7 cellular contexts compared by ENCODE assay signal in genomic region chr12:47809518-47809917, GRCh38. TPM values are rescaled to one million over a fixed set of nuclear protein-coding genes. Genes with fewer than 3 reads are reported as not detected.
DNase-seq lines count a peak whose midpoint lies in the region; ATAC-seq and TF ChIP-seq lines count a peak whose summit lies in the region.
"Not testable (repeated sequence)": the region's sequence is repeated elsewhere in the genome, so short reads cannot be mapped to it uniquely, and the experiment has no call there.

No MANE protein-coding gene starts in this region.

- H3K4me1 Mint-ChIP-seq in T-cell (peaks cover 94 to 97% (median 96%) of the 10 kb centered on the region in 3 donors), natural killer cell (peaks cover 88 to 95% of the 10 kb centered on the region in 2 donors)
- H3K4me1 Mint-ChIP-seq in activated T-helper 1 cell treated with anti-CD3 and anti-CD28 coated beads, Interleukin-12 subunit alpha, Interleukin-12 subunit beta, Interleukin-2, Interleukin-4 antibody, amounts not matched to agents 30 ng/mL and 10 ng/mL and 1 ng/mL, durations not matched to agents 14 hours and 24 hours and 36 hours (ENCODE audit: low read depth) = peaks cover 96% of the 10 kb centered on the region
- H3K4me1 Mint-ChIP-seq in stimulated activated naive CD8-positive, alpha-beta T cell treated with anti-CD3 and anti-CD28 coated beads, Interleukin-15, amount 100 ng/mL, for 72 hours = peaks cover 96% of the 10 kb centered on the region

- POLR2A ChIA-PET in T-cell (lab: Charles Lee) = interaction anchor here in 1 of 2 donors (1.0 kb wide), 1 partner anchor 23 kb away, joined by 3 read pairs; no protein-coding TSS in a partner anchor

- not testable (repeated sequence) for H3K27me3 ChIP-seq in HL-60 (ENCODE audit: insufficient read depth, poor library complexity, severe bottlenecking); breast epithelium; heart right ventricle

- H3K4me3 Mint-ChIP-seq in T-cell (peak overlapping the region in 2 of 3 donors; percentile 25 to 97), natural killer cell (peak overlapping the region; percentile 37)
- H3K4me3 Mint-ChIP-seq in activated T-helper 1 cell treated with anti-CD3 and anti-CD28 coated beads, Interleukin-12 subunit alpha, Interleukin-12 subunit beta, Interleukin-2, Interleukin-4 antibody, amounts not matched to agents 30 ng/mL and 10 ng/mL and 1 ng/mL, durations not matched to agents 14 hours and 24 hours and 36 hours = peak overlapping the region; percentile 40
- peak overlapping the region; percentile 90 to 95 for H3K4me3 Mint-ChIP-seq in stimulated activated naive CD8-positive, alpha-beta T cell treated with anti-CD3 and anti-CD28 coated beads, Interleukin-15, amount 100 ng/mL, for 72 hours

- H3K4me1 ChIP-seq in breast epithelium = peaks cover 41 to 68% of the 10 kb centered on the region in 2 donors
- H3K4me1 ChIP-seq in heart right ventricle = peaks cover 66 to 100% (median 99%) of the 10 kb centered on the region in 9 donors

- not testable (repeated sequence) for H3K9me3 ChIP-seq in breast epithelium, heart right ventricle

- TF ChIP-seq POLR2A in breast epithelium (IDR thresholded peaks at IDR 0.05) = not testable (repeated sequence)

- H3K27ac Mint-ChIP-seq in T-cell (peak overlapping the region; percentile 90 to 99), natural killer cell (peak overlapping the region; percentile 91 to 92)
- H3K27ac Mint-ChIP-seq in activated T-helper 1 cell treated with anti-CD3 and anti-CD28 coated beads, Interleukin-12 subunit alpha, Interleukin-12 subunit beta, Interleukin-2, Interleukin-4 antibody, amounts not matched to agents 30 ng/mL and 10 ng/mL and 1 ng/mL, durations not matched to agents 14 hours and 24 hours and 36 hours = peak overlapping the region; percentile 98
- H3K27ac Mint-ChIP-seq in stimulated activated naive CD8-positive, alpha-beta T cell treated with anti-CD3 and anti-CD28 coated beads, Interleukin-15, amount 100 ng/mL, for 72 hours = peak overlapping the region; percentile 16 to 32

- 85% methylated on average over 9 of the region's 9 CpGs for WGBS in heart right ventricle, 2 donors

- H3K36me3 ChIP-seq in breast epithelium = not testable (repeated sequence)
- peaks cover 0 to 26% (median 0%) of the 10 kb centered on the region in 9 donors for H3K36me3 ChIP-seq in heart right ventricle

- H3K27me3 Mint-ChIP-seq in T-cell; activated T-helper 1 cell treated with anti-CD3 and anti-CD28 coated beads, Interleukin-12 subunit alpha, Interleukin-12 subunit beta, Interleukin-2, Interleukin-4 antibody, amounts not matched to agents 30 ng/mL and 10 ng/mL and 1 ng/mL, durations not matched to agents 14 hours and 24 hours and 36 hours (ENCODE audit: insufficient read depth); natural killer cell (ENCODE audit: low read depth in 2 of 2); stimulated activated naive CD8-positive, alpha-beta T cell treated with anti-CD3 and anti-CD28 coated beads, Interleukin-15, amount 100 ng/mL, for 72 hours: not testable (repeated sequence)

- H3K9me3 Mint-ChIP-seq in T-cell; activated T-helper 1 cell treated with anti-CD3 and anti-CD28 coated beads, Interleukin-12 subunit alpha, Interleukin-12 subunit beta, Interleukin-2, Interleukin-4 antibody, amounts not matched to agents 30 ng/mL and 10 ng/mL and 1 ng/mL, durations not matched to agents 14 hours and 24 hours and 36 hours; natural killer cell; stimulated activated naive CD8-positive, alpha-beta T cell treated with anti-CD3 and anti-CD28 coated beads, Interleukin-15, amount 100 ng/mL, for 72 hours: not testable (repeated sequence)

- ATAC-seq in T-cell (replicated peaks in 1 of 4); heart right ventricle; natural killer cell; stimulated activated naive CD8-positive, alpha-beta T cell treated with anti-CD3 and anti-CD28 coated beads, Interleukin-15, amount 100 ng/mL, for 72 hours: not testable (repeated sequence)

- H3K27ac ChIP-seq in HL-60 (replicated peaks) (peak overlapping the region; percentile 71), breast epithelium (peak overlapping the region; percentile 98 to 99), heart right ventricle (peak overlapping the region; percentile 9 to 100 (median 98))

- not testable (repeated sequence) for DNase-seq in HL-60 (ENCODE audit: low read depth in 1 of 2, low spot score in 1 of 2); T-cell; activated T-helper 1 cell treated with anti-CD3 and anti-CD28 coated beads, Interleukin-12 subunit alpha, Interleukin-12 subunit beta, Interleukin-2, Interleukin-4 antibody, amounts not matched to agents 30 ng/mL and 10 ng/mL and 1 ng/mL, durations not matched to agents 14 hours and 24 hours and 36 hours (ENCODE audit: low spot score); breast epithelium (ENCODE audit: low spot score in 2 of 2); natural killer cell; stimulated activated naive CD8-positive, alpha-beta T cell treated with anti-CD3 and anti-CD28 coated beads, Interleukin-15, amount 100 ng/mL, for 72 hours
- DNase-seq in heart right ventricle = peak in 1 of 2 donors; percentile 3

- CTCF ChIA-PET in T-cell (lab: Charles Lee) = interaction anchor here in 1 of 2 donors (1.3 to 1.4 kb wide), 3 partner anchors 24 to 29 kb away, joined by 4 to 6 read pairs (median 4); no protein-coding TSS in a partner anchor

- intact Hi-C loops in activated T-helper 1 cell treated with anti-CD3 and anti-CD28 coated beads, Interleukin-12 subunit alpha, Interleukin-12 subunit beta, Interleukin-2, Interleukin-4 antibody, amounts not matched to agents 30 ng/mL and 10 ng/mL and 1 ng/mL, durations not matched to agents 14 hours and 24 hours and 36 hours (cut with micrococcal nuclease) = loop anchor here (2.0 kb wide), 1 partner anchor 347 kb away; the partner anchor contains the start of gene ASB8
- intact Hi-C loops in breast epithelium (cut with DNase I; ENCODE audit: low total_unique reads); heart right ventricle (cut with DNase I); natural killer cell (cut with micrococcal nuclease): not testable (repeated sequence)

- H3K4me3 ChIP-seq in HL-60 (replicated peaks; ENCODE audit: insufficient read depth, low read length); breast epithelium; heart right ventricle: not testable (repeated sequence)

- TF ChIP-seq CTCF in HL-60 (IDR thresholded peaks at IDR 0.05; ENCODE audit: insufficient read depth, low read length); breast epithelium (IDR thresholded peaks at IDR 0.05); heart right ventricle (IDR thresholded peaks at IDR 0.05); natural killer cell (IDR thresholded peaks at IDR 0.05): not testable (repeated sequence)

- not testable (repeated sequence) for H3K36me3 Mint-ChIP-seq in T-cell, natural killer cell
- H3K36me3 Mint-ChIP-seq in activated T-helper 1 cell treated with anti-CD3 and anti-CD28 coated beads, Interleukin-12 subunit alpha, Interleukin-12 subunit beta, Interleukin-2, Interleukin-4 antibody, amounts not matched to agents 30 ng/mL and 10 ng/mL and 1 ng/mL, durations not matched to agents 14 hours and 24 hours and 36 hours (ENCODE audit: low read depth) = peaks cover 62% of the 10 kb centered on the region

RNA-seq across cellular contexts. Expression of gene HDAC7, which starts 10.2 kb away (rescaled TPM):
- 100 to 1,000 TPM; 142 to 192 (median 165) TPM for total RNA-seq in T-cell
- total RNA-seq in activated T-helper 1 cell treated with anti-CD3 and anti-CD28 coated beads, Interleukin-12 subunit alpha, Interleukin-12 subunit beta, Interleukin-2, Interleukin-4 antibody, amounts not matched to agents 30 ng/mL and 10 ng/mL and 1 ng/mL, durations not matched to agents 14 hours and 24 hours and 36 hours = 453 and 466 TPM in 2 replicates
- 10 to 100 TPM; 37.6 to 77.0 (median 44.9) TPM for total RNA-seq in breast epithelium
- 10 to 100 TPM; 26.9 to 50.7 (median 38.5) TPM for total RNA-seq in heart right ventricle
- polyA plus RNA-seq in heart right ventricle = 10 to 100 TPM; 40.4 to 75.6 TPM
- 100 to 1,000 TPM; 141 to 235 (median 147) TPM for total RNA-seq in natural killer cell

RNA-seq across cellular contexts. Expression of gene SLC48A1, which starts 36.5 kb away (rescaled TPM):
- total RNA-seq in T-cell (10 to 100 TPM in 3 of 5 donors, 1 to 10 TPM in 2; 5.8 to 13.7 (median 10.2) TPM), breast epithelium (10 to 100 TPM; 27.5 to 51.5 (median 30.6) TPM), heart right ventricle (10 to 100 TPM; 18.6 to 31.9 (median 22.1) TPM), natural killer cell (1 to 10 TPM; 2.0 to 4.4 (median 3.4) TPM)
- 12.7 TPM in 2 replicates for total RNA-seq in activated T-helper 1 cell treated with anti-CD3 and anti-CD28 coated beads, Interleukin-12 subunit alpha, Interleukin-12 subunit beta, Interleukin-2, Interleukin-4 antibody, amounts not matched to agents 30 ng/mL and 10 ng/mL and 1 ng/mL, durations not matched to agents 14 hours and 24 hours and 36 hours
- polyA plus RNA-seq in heart right ventricle = 10 to 100 TPM; 12.6 to 26.2 TPM

RNA-seq across cellular contexts. Expression of gene RAPGEF3, which starts 50.8 kb away (rescaled TPM):
- total RNA-seq in T-cell (under 1 TPM; 0.25 to 0.99 (median 0.82) TPM), breast epithelium (10 to 100 TPM; 40.6 to 87.8 (median 60.3) TPM), heart right ventricle (10 to 100 TPM in 9 of 10 donors, 1 to 10 TPM in 1; 9.5 to 54.9 (median 19.8) TPM), natural killer cell (under 1 TPM; 0.23 to 0.73 (median 0.49) TPM)
- 4.7 and 6.5 TPM in 2 replicates for total RNA-seq in activated T-helper 1 cell treated with anti-CD3 and anti-CD28 coated beads, Interleukin-12 subunit alpha, Interleukin-12 subunit beta, Interleukin-2, Interleukin-4 antibody, amounts not matched to agents 30 ng/mL and 10 ng/mL and 1 ng/mL, durations not matched to agents 14 hours and 24 hours and 36 hours
- 100 to 1,000 TPM in 1 of 2 donors, 10 to 100 TPM in 1; 22.4 to 173 TPM for polyA plus RNA-seq in heart right ventricle

Comparison
In these comparisons a context has a peak if more than half of its experiments do, and no peak if none do; other contexts are left out.
1. H3K27ac Mint-ChIP-seq: peak in every context shown above with its lines; median percentile 98 in activated T-helper 1 cell treated with anti-CD3 and anti-CD28 coated beads, Interleukin-12 subunit alpha, Interleukin-12 subunit beta, Interleukin-2, Interleukin-4 antibody, amounts not matched to agents 30 ng/mL and 10 ng/mL and 1 ng/mL, durations not matched to agents 14 hours and 24 hours and 36 hours; 94 in T-cell; 92 in natural killer cell; 24 in stimulated activated naive CD8-positive, alpha-beta T cell treated with anti-CD3 and anti-CD28 coated beads, Interleukin-15, amount 100 ng/mL, for 72 hours.
2. H3K4me3 Mint-ChIP-seq: peak in every context shown above with its lines; median percentile 92 in stimulated activated naive CD8-positive, alpha-beta T cell treated with anti-CD3 and anti-CD28 coated beads, Interleukin-15, amount 100 ng/mL, for 72 hours; 61 in T-cell; 40 in activated T-helper 1 cell treated with anti-CD3 and anti-CD28 coated beads, Interleukin-12 subunit alpha, Interleukin-12 subunit beta, Interleukin-2, Interleukin-4 antibody, amounts not matched to agents 30 ng/mL and 10 ng/mL and 1 ng/mL, durations not matched to agents 14 hours and 24 hours and 36 hours; 37 in natural killer cell.